Comparison of ENCODE assay signal across 21 cellular contexts in genomic region chr7:73779517-73779916, GRCh38. TPM values are rescaled to one million over a fixed set of nuclear protein-coding genes. Genes with fewer than 3 reads are reported as not detected.
DNase-seq lines count a peak whose midpoint lies in the region; ATAC-seq and TF ChIP-seq lines count a peak whose summit lies in the region.
"Had no signal": no experiment of that assay in that cellular context is flagged by ENCODE, and none has a peak within 500 bp of the region (broad histone marks: within the 10 kb centered on the region; RNA-seq: fewer than 3 reads in every experiment).

No MANE protein-coding gene starts in this region.

- H4K8ac ChIP-seq in trophoblast cell (ENCODE audit: low read depth, low read length): no peak overlapping the region

- H3K14ac ChIP-seq in trophoblast cell (ENCODE audit: low read length): no peak overlapping the region

- CTCF ChIA-PET in SK-N-SH (lab: Yijun Ruan, JAX): no interaction called here
- CTCF ChIA-PET in Calu3 (lab: Charles Lee): no interaction called here

- peaks cover 3% of the 10 kb centered on the region for H3K9me3 Mint-ChIP-seq in Calu3 (ENCODE audit: low read depth, unreplicated experiment)

- ATAC-seq in SK-N-SH treated with all-trans-retinoic acid at 6 μM for 48 hours: peak; percentile 74
- ATAC-seq: CD8-positive, alpha-beta T cell had no signal

- H3K9ac ChIP-seq in SK-N-SH: no peak overlapping the region
- H3K9ac ChIP-seq in trophoblast cell (ENCODE audit: low read length): no peak overlapping the region

- H4K20me1 ChIP-seq in SK-N-SH (ENCODE audit: insufficient read depth): no peaks in the 10 kb centered on the region

- H3K4me3 ChIP-seq in SK-N-SH (ENCODE audit: low read depth in 2 of 2, low read length in 1 of 2) (no peak overlapping the region), trophoblast cell (ENCODE audit: low read depth, low read length) (no peak overlapping the region)

- no peak overlapping the region for H4K91ac ChIP-seq in trophoblast cell (ENCODE audit: low read depth, low read length)

- DNase-seq in SK-N-SH: no peak
- peak; percentile 16 for DNase-seq in astrocyte of the hippocampus (ENCODE audit: low read depth, low spot score)
- DNase-seq in fibroblast of peridontal ligament (ENCODE audit: extremely low read depth): peak; percentile 8
- DNase-seq in trophoblast cell: peak; percentile 5 to 60
- DNase-seq in hippocampal formation (lab: John Stamatoyannopoulos, UW): no peak
- no peak for DNase-seq in Calu3
- DNase-seq in activated naive CD4-positive, alpha-beta T cell treated with Interleukin-2 at 50 U/mL for 16 hours: no peak
- DNase-seq: AML-193; C1 segment of cervical spinal cord; CD8-positive, alpha-beta T cell; DMS53; H9; KG1; NCI-H1092; NCI-H1436 treated with DMSO at 0.1 percent for 48 hours; NCI-H1930; NCI-H510A; SIG-M5 had no signal

- no peak overlapping the region for H2BK120ac ChIP-seq in trophoblast cell (ENCODE audit: insufficient read depth, low read length, poor library complexity)

- WGBS in SK-N-SH (ENCODE audit: low lambda C conversion rate): 90% methylated on average over 1 of the region's 1 CpG
- WGBS in trophoblast cell (ENCODE audit: extremely low coverage, insufficient coverage, insufficient read length): no CpG with 5 or more reads among the region's 1 CpG

- H3K4me1 ChIP-seq in SK-N-SH (ENCODE audit: control insufficient read depth in 1 of 2, insufficient read depth in 2 of 2, low read depth in 1 of 2, low read length in 1 of 2): no peaks in the 10 kb centered on the region
- no peaks in the 10 kb centered on the region for H3K4me1 ChIP-seq in trophoblast cell (ENCODE audit: control insufficient read depth in 1 of 2, insufficient read depth in 2 of 2, low read length in 2 of 2)

- no peak overlapping the region for H2BK12ac ChIP-seq in trophoblast cell (ENCODE audit: low read length)

- intact Hi-C loops in Calu3 (cut with micrococcal nuclease; ENCODE audit: unreplicated experiment): no loop called here

- no peaks in the 10 kb centered on the region for H3K79me1 ChIP-seq in trophoblast cell (ENCODE audit: low read length)

- no peak overlapping the region for H3K4ac ChIP-seq in trophoblast cell (ENCODE audit: low read depth, low read length)

- H3K27ac Mint-ChIP-seq in Calu3 (ENCODE audit: unreplicated experiment): no peak overlapping the region
- H3K27ac Mint-ChIP-seq: CD8-positive, alpha-beta T cell had no signal

- H3K4me3 Mint-ChIP-seq in Calu3 (ENCODE audit: low read depth, unreplicated experiment): no peak overlapping the region
- H3K4me3 Mint-ChIP-seq: CD8-positive, alpha-beta T cell; H9 had no signal

- H3K18ac ChIP-seq in trophoblast cell (ENCODE audit: low read length): no peak overlapping the region

- H3K36me3 Mint-ChIP-seq in Calu3 (ENCODE audit: insufficient read depth, unreplicated experiment): peaks cover 5% of the 10 kb centered on the region
- H3K36me3 Mint-ChIP-seq: CD8-positive, alpha-beta T cell had no signal

- H3K36me3 ChIP-seq in SK-N-SH (replicated peaks in 1 of 2; ENCODE audit: control insufficient read depth in 1 of 2, insufficient read depth in 2 of 2, low read length in 1 of 2) (no peaks in the 10 kb centered on the region), trophoblast cell (ENCODE audit: control insufficient read depth in 1 of 2, insufficient read depth in 2 of 2, low read length in 2 of 2) (no peaks in the 10 kb centered on the region)

- TF ChIP-seq CTCF in SK-N-SH (IDR thresholded peaks at IDR 0.05) (no peak), Calu3 (IDR thresholded peaks at IDR 0.05; ENCODE audit: unreplicated experiment) (no peak)

- H3K27ac ChIP-seq in SK-N-SH (ENCODE audit: low read depth in 2 of 2, low read length in 1 of 2) (no peak overlapping the region), trophoblast cell (ENCODE audit: low read depth, low read length) (no peak overlapping the region)
- H3K27ac ChIP-seq: 22Rv1 had no signal

- H3K9me2 ChIP-seq in SK-N-SH: no peaks in the 10 kb centered on the region

- no peak overlapping the region for H3K23ac ChIP-seq in trophoblast cell (ENCODE audit: low read length)

- no peaks in the 10 kb centered on the region for H3K9me3 ChIP-seq in SK-N-SH
- peaks cover 2% of the 10 kb centered on the region for H3K9me3 ChIP-seq in trophoblast cell (ENCODE audit: insufficient read depth, low read depth, low read length)

- POLR2A ChIA-PET in SK-N-SH (lab: Yijun Ruan, JAX): interaction anchor here (0.7 kb wide), 1 partner anchor 349 kb away, joined by 4 read pairs; no protein-coding TSS in a partner anchor

- TF ChIP-seq EP300 in SK-N-SH (IDR thresholded peaks at IDR 0.05; ENCODE audit: borderline replicate concordance in 1 of 2, low read depth in 1 of 2, low read length in 1 of 2): no peak

- no TSS peak for BruUV-seq in Calu3 (replicated peaks; lab: Mats Ljungman, UMichigan)

- no peak for TF ChIP-seq RAD21 in SK-N-SH (IDR thresholded peaks at IDR 0.05; ENCODE audit: low read length)

- H3K27me3 Mint-ChIP-seq in Calu3 (ENCODE audit: unreplicated experiment): no peaks in the 10 kb centered on the region

- no peak overlapping the region for H2AK5ac ChIP-seq in trophoblast cell (ENCODE audit: low read length)

- H3K27me3 ChIP-seq in SK-N-SH (ENCODE audit: insufficient read depth): no peaks in the 10 kb centered on the region
- no peaks in the 10 kb centered on the region for H3K27me3 ChIP-seq in trophoblast cell (ENCODE audit: insufficient read depth, low read length)

- H3K4me1 Mint-ChIP-seq in Calu3 (ENCODE audit: low read depth, unreplicated experiment): peaks cover 8% of the 10 kb centered on the region

- no peak overlapping the region for H2AFZ ChIP-seq in SK-N-SH (ENCODE audit: low read depth)
- no peak overlapping the region for H2AFZ ChIP-seq in trophoblast cell (ENCODE audit: insufficient read depth, low read length, poor library complexity)

- no peaks in the 10 kb centered on the region for H3F3A ChIP-seq in SK-N-SH (replicated peaks; ENCODE audit: insufficient read depth)

- no peak overlapping the region for H2BK5ac ChIP-seq in trophoblast cell (ENCODE audit: low read depth, low read length, poor library complexity)

- no peak overlapping the region for H4K12ac ChIP-seq in trophoblast cell (ENCODE audit: low read depth, low read length)

- H3K4me2 ChIP-seq in SK-N-SH (no peak overlapping the region), trophoblast cell (ENCODE audit: low read length) (no peak overlapping the region)

- H3K79me2 ChIP-seq in SK-N-SH (ENCODE audit: insufficient read depth) (no peaks in the 10 kb centered on the region), trophoblast cell (ENCODE audit: control insufficient read depth, insufficient read depth, low read length, poor library complexity) (no peaks in the 10 kb centered on the region)

TF ChIP-seq in SK-N-SH treated with all-trans-retinoic acid at 6 μM for 48 hours, 23 proteins besides CTCF, POLR2A, EP300 and RAD21 (continues in another document):
- no peak for TF ChIP-seq ARNTL (CRISPR knock-in tag; IDR thresholded peaks at IDR 0.05; ENCODE audit: borderline replicate concordance, low read depth)

TF ChIP-seq in SK-N-SH, 30 proteins besides CTCF, POLR2A, EP300 and RAD21 (continues in another document):
- TF ChIP-seq MEF2A (IDR thresholded peaks at IDR 0.05; ENCODE audit: borderline replicate concordance, low read depth): no peak
- no peak for TF ChIP-seq FOXJ3 (CRISPR knock-in tag; IDR thresholded peaks at IDR 0.05)
- no peak for TF ChIP-seq RXRA (IDR thresholded peaks at IDR 0.05; ENCODE audit: borderline replicate concordance, low read depth)
- no peak for TF ChIP-seq NRF1 (IDR thresholded peaks at IDR 0.05; ENCODE audit: low read depth, low read length)
- TF ChIP-seq IRF3 (IDR thresholded peaks at IDR 0.05; ENCODE audit: low read depth, low read length): no peak
- no peak for TF ChIP-seq TCF12 (IDR thresholded peaks at IDR 0.05)
- TF ChIP-seq GATA2 (CRISPR knock-in tag; IDR thresholded peaks at IDR 0.05): no peak
- no peak for TF ChIP-seq FOXM1 (IDR thresholded peaks at IDR 0.05; ENCODE audit: low read depth)
- TF ChIP-seq TAF1 (IDR thresholded peaks at IDR 0.05; ENCODE audit: borderline replicate concordance, low read depth, low read length): no peak
- no peak for TF ChIP-seq USF1 (IDR thresholded peaks at IDR 0.05; ENCODE audit: borderline replicate concordance, low read depth)
- TF ChIP-seq SIN3A (IDR thresholded peaks at IDR 0.05; ENCODE audit: borderline replicate concordance, low read depth, low read length): no peak

RNA-seq across cellular contexts. Expression of gene CLDN3, which starts 9.4 kb away (rescaled TPM):
- 0.05 and 0.08 TPM in 2 replicates for polyA plus RNA-seq in SK-N-SH (2012; rRNA removed)
- polyA plus RNA-seq in SK-N-SH (2012; cell fraction: cytosol; rRNA removed): 0.07 TPM in 1 of 2 replicates, not detected in the other
- polyA plus RNA-seq in SK-N-SH (2012; cell fraction: nucleus; rRNA removed): 0.07 TPM in 1 of 2 replicates, not detected in the other
- 7.3 and 7.6 TPM in 2 replicates for polyA plus RNA-seq in trophoblast cell (2013)
- total RNA-seq in Calu3 (2022): 122 and 135 TPM in 2 replicates
- total RNA-seq: CD8-positive, alpha-beta T cell had no signal
- polyA plus RNA-seq: AG04450 had no signal

RNA-seq across cellular contexts. Expression of gene ABHD11, which starts 40.9 kb away (rescaled TPM):
- 29.9 and 33.7 TPM in 2 replicates for polyA plus RNA-seq in SK-N-SH (2012; rRNA removed)
- 14.8 and 23.2 TPM in 2 replicates for polyA plus RNA-seq in SK-N-SH (2012; cell fraction: cytosol; rRNA removed)
- 32.1 and 34.9 TPM in 2 replicates for polyA plus RNA-seq in SK-N-SH (2012; cell fraction: nucleus; rRNA removed)
- polyA plus RNA-seq in trophoblast cell (2013): 21.8 and 23.2 TPM in 2 replicates
- 67.7 and 85.2 TPM in 2 replicates for total RNA-seq in Calu3 (2022)

RNA-seq across cellular contexts. Expression of gene CLDN4, which starts 51.3 kb away (rescaled TPM):
- polyA plus RNA-seq in SK-N-SH (2012; rRNA removed): 4.6 and 5.9 TPM in 2 replicates
- 1.9 and 3.1 TPM in 2 replicates for polyA plus RNA-seq in SK-N-SH (2012; cell fraction: cytosol; rRNA removed)
- 6.3 and 6.7 TPM in 2 replicates for polyA plus RNA-seq in SK-N-SH (2012; cell fraction: nucleus; rRNA removed)
- polyA plus RNA-seq in trophoblast cell (2013): 166 and 180 TPM in 2 replicates
- 283 and 325 TPM in 2 replicates for total RNA-seq in Calu3 (2022)
- total RNA-seq: CD8-positive, alpha-beta T cell had no signal

Comparison
In these comparisons a context has a peak if more than half of its experiments do, and no peak if none do; other contexts are left out.
1. DNase-seq: peak in astrocyte of the hippocampus (single experiment), fibroblast of peridontal ligament (single experiment) and trophoblast cell (2 of 2); none in SK-N-SH (single experiment), hippocampal formation (0 of 2), Calu3 (single experiment) and activated naive CD4-positive, alpha-beta T cell treated with Interleukin-2 at 50 U/mL for 16 hours (single experiment).